In genomic region chr1:219701453-219701852, GRCh38 we compare ENCODE assay signal across 28 cellular contexts.
"Had no signal": no experiment of that assay in that cellular context is flagged by ENCODE, and none has a peak within 500 bp of the region (broad histone marks: within the 10 kb centered on the region; RNA-seq: fewer than 3 reads in every experiment).

No MANE protein-coding gene starts in this region.

- H3K9me3 ChIP-seq: ascending aorta, gastroesophageal sphincter, lower lobe of right lung, psoas muscle, testis, transverse colon had no signal

- H3K36me3 ChIP-seq: ascending aorta, esophagus muscularis mucosa, gastroesophageal sphincter, lower lobe of right lung, neural progenitor cell, transverse colon had no signal

- H3K4me1 ChIP-seq: ascending aorta, esophagus muscularis mucosa, gastroesophageal sphincter, lower lobe of right lung, neural progenitor cell, parathyroid adenoma, psoas muscle, testis, transverse colon had no signal

- DNase-seq: activated CD4-positive, alpha-beta memory T cell treated with anti-CD3 and anti-CD28 coated beads, Interleukin-2, amount 10 ng/mL, durations not matched to agents 7 days and 5 days; activated CD4-positive, alpha-beta T cell treated with anti-CD3 and anti-CD28 coated beads for 1 hour; activated CD4-positive, alpha-beta T cell treated with anti-CD3 and anti-CD28 coated beads, Interleukin-2, amount 10 ng/mL, durations not matched to agents 7 days and 5 days; activated CD8-positive, alpha-beta memory T cell treated with anti-CD3 and anti-CD28 coated beads, Interleukin-2, amount 50 U/mL, for 48 hours; activated gamma-delta T cell; activated naive CD4-positive, alpha-beta T cell treated with anti-CD3 and anti-CD28 coated beads, Interleukin-2, amount 10 ng/mL, durations not matched to agents 7 days and 5 days; activated naive CD8-positive, alpha-beta T cell treated with anti-CD3 and anti-CD28 coated beads, Interleukin-2, amount 10 ng/mL, durations not matched to agents 7 days and 5 days; activated T-cell treated with anti-CD3 and anti-CD28 coated beads, Interleukin-2, amount 50 U/mL, for 24 hours; central memory CD4-positive, alpha-beta T cell; dermis blood vessel endothelial cell; effector CD4-positive, alpha-beta T cell; hippocampal formation; lower lobe of right lung; mesenchymal stem cell; natural killer cell; occipital lobe; psoas muscle; stimulated activated CD4-positive, alpha-beta T cell treated with anti-CD3 and anti-CD28 coated beads, Interleukin-2, amount 100 ng/mL, for 48 hours; stimulated activated naive CD8-positive, alpha-beta T cell treated with anti-CD3 and anti-CD28 coated beads, Interleukin-15, Interleukin-2, amounts not matched to agents 100 U/mL and 50 U/mL, for 24 hours; T-helper 2 cell; testis; transverse colon had no signal

- H3K27ac ChIP-seq: ascending aorta, esophagus muscularis mucosa, gastroesophageal sphincter, lower lobe of right lung, neural progenitor cell, parathyroid adenoma, psoas muscle, testis, transverse colon had no signal

- H3K4me3 ChIP-seq: ascending aorta, esophagus muscularis mucosa, gastroesophageal sphincter, lower lobe of right lung, neural progenitor cell, psoas muscle, testis, transverse colon had no signal

- ATAC-seq: gastroesophageal sphincter; lower lobe of right lung; natural killer cell; psoas muscle; right cardiac atrium; stimulated activated naive CD8-positive, alpha-beta T cell treated with anti-CD3 and anti-CD28 coated beads, Interleukin-15, Interleukin-2, amounts not matched to agents 100 U/mL and 50 U/mL, for 24 hours had no signal

- H3K27me3 ChIP-seq: ascending aorta, esophagus muscularis mucosa, gastroesophageal sphincter, neural progenitor cell, testis, transverse colon had no signal
